21 cellular contexts compared by ENCODE assay signal in genomic region chr6:16535564-16535963, GRCh38.
A peak's percentile ranks its signal among the peaks of the same experiment; 100 is the strongest.
DNase-seq lines count a peak whose midpoint lies in the region; ATAC-seq, FAIRE-seq and TF ChIP-seq lines count a peak whose summit lies in the region.
"Had no signal": no experiment of that assay in that cellular context is flagged by ENCODE, and none has a peak within 500 bp of the region (broad histone marks: within the 10 kb centered on the region; RNA-seq: fewer than 3 reads in every experiment).

No MANE protein-coding gene starts in this region.

- peaks cover 26 to 35% of the 10 kb centered on the region in 2 donors for H3K36me3 Mint-ChIP-seq in stimulated activated naive B cell treated with anti-CD40 and anti-IgM and Interleukin-4, amounts not matched to agents 10 μg/mL and 1 μg/mL and 100 μg/mL, for 72 hours
- peaks cover 4% of the 10 kb centered on the region for H3K36me3 Mint-ChIP-seq in activated naive CD4-positive, alpha-beta T cell treated with anti-CD3 and anti-CD28 coated beads, Interleukin-2, amount 10 ng/mL, durations not matched to agents 7 days and 5 days

- ATAC-seq in esophagus mucosa (peak; percentile 18), HepG2 (no peak)
- ATAC-seq in stimulated activated naive B cell treated with anti-CD40 and anti-IgM and Interleukin-4, amounts not matched to agents 10 μg/mL and 1 μg/mL and 100 μg/mL, for 72 hours (replicated peaks) = peak; percentile 32 to 60
- ATAC-seq: GM12878 had no signal

- H4K20me1 ChIP-seq in HepG2 (ENCODE audit: insufficient read depth, low read length) = no peaks in the 10 kb centered on the region
- H4K20me1 ChIP-seq: BLaER1 had no signal

- no peaks in the 10 kb centered on the region for H3K9me3 ChIP-seq in HepG2 (ENCODE audit: low read length)
- H3K9me3 ChIP-seq: BLaER1, HAP-1 had no signal

- peaks cover 0 to 7% of the 10 kb centered on the region in 2 donors for H3K27me3 Mint-ChIP-seq in stimulated activated naive B cell treated with anti-CD40 and anti-IgM and Interleukin-4, amounts not matched to agents 10 μg/mL and 1 μg/mL and 100 μg/mL, for 72 hours
- no peaks in the 10 kb centered on the region for H3K27me3 Mint-ChIP-seq in activated naive CD4-positive, alpha-beta T cell treated with anti-CD3 and anti-CD28 coated beads, Interleukin-2, amount 10 ng/mL, durations not matched to agents 7 days and 5 days
- H3K27me3 Mint-ChIP-seq: CD4-positive, alpha-beta T cell had no signal

- BruUV-seq in HepG2 (replicated peaks; lab: Mats Ljungman, UMichigan) = no TSS peak

- no peak for FAIRE-seq in HepG2 (lab: Jason Lieb, UNC)
- FAIRE-seq: D721Med, GM12878, GM18507, H54 had no signal

- no peak overlapping the region for H3K27ac Mint-ChIP-seq in stimulated activated naive B cell treated with anti-CD40 and anti-IgM and Interleukin-4, amounts not matched to agents 10 μg/mL and 1 μg/mL and 100 μg/mL, for 72 hours
- no peak overlapping the region for H3K27ac Mint-ChIP-seq in activated naive CD4-positive, alpha-beta T cell treated with anti-CD3 and anti-CD28 coated beads, Interleukin-2, amount 10 ng/mL, durations not matched to agents 7 days and 5 days
- H3K27ac Mint-ChIP-seq: B cell; CD4-positive, alpha-beta T cell had no signal

- H3K4me2 ChIP-seq in HepG2 (ENCODE audit: low read depth, low read length) = no peak overlapping the region
- H3K4me2 ChIP-seq: BLaER1 had no signal

- no peaks in the 10 kb centered on the region for H3K79me2 ChIP-seq in HepG2 (ENCODE audit: insufficient read depth, low read length)

- no peaks in the 10 kb centered on the region for H3K36me3 ChIP-seq in HepG2 (replicated peaks in 1 of 2; ENCODE audit: control insufficient read depth in 1 of 2, insufficient read depth in 2 of 2, low read length in 2 of 2)
- H3K36me3 ChIP-seq: BLaER1, HAP-1 had no signal

- no peak overlapping the region for H3K9ac ChIP-seq in HepG2 (ENCODE audit: insufficient read depth, low read depth, low read length)
- H3K9ac ChIP-seq: BLaER1 had no signal

- no peaks in the 10 kb centered on the region for H3K27me3 ChIP-seq in HepG2 (ENCODE audit: control insufficient read depth in 1 of 2, insufficient read depth in 2 of 2, low read length in 2 of 2)
- H3K27me3 ChIP-seq: BLaER1 had no signal

- no peak for TF ChIP-seq EP300 in HepG2 (IDR thresholded peaks at IDR 0.05; ENCODE audit: low read depth in 2 of 2, low read length in 2 of 2)
- no peak for TF ChIP-seq EP300 in HepG2 (CRISPR knock-in tag; IDR thresholded peaks at IDR 0.05; ENCODE audit: borderline replicate concordance)

- intact Hi-C loops in HepG2 (cut with micrococcal nuclease; ENCODE audit: unreplicated experiment) = loop anchor here (10.0 kb wide), 1 partner anchor 99 kb away; no protein-coding TSS in a partner anchor

- peaks cover 3 to 5% of the 10 kb centered on the region in 2 donors for H3K9me3 Mint-ChIP-seq in stimulated activated naive B cell treated with anti-CD40 and anti-IgM and Interleukin-4, amounts not matched to agents 10 μg/mL and 1 μg/mL and 100 μg/mL, for 72 hours
- H3K9me3 Mint-ChIP-seq in activated naive CD4-positive, alpha-beta T cell treated with anti-CD3 and anti-CD28 coated beads, Interleukin-2, amount 10 ng/mL, durations not matched to agents 7 days and 5 days = no peaks in the 10 kb centered on the region
- H3K9me3 Mint-ChIP-seq: CD4-positive, alpha-beta T cell; CD8-positive, alpha-beta memory T cell had no signal

- POLR2A ChIA-PET in HepG2 (lab: Yijun Ruan, JAX) = no interaction called here

- peaks cover 29 to 53% of the 10 kb centered on the region in 2 donors for H3K4me1 Mint-ChIP-seq in stimulated activated naive B cell treated with anti-CD40 and anti-IgM and Interleukin-4, amounts not matched to agents 10 μg/mL and 1 μg/mL and 100 μg/mL, for 72 hours
- no peaks in the 10 kb centered on the region for H3K4me1 Mint-ChIP-seq in activated naive CD4-positive, alpha-beta T cell treated with anti-CD3 and anti-CD28 coated beads, Interleukin-2, amount 10 ng/mL, durations not matched to agents 7 days and 5 days

- no peak overlapping the region for H3K4me3 ChIP-seq in HepG2 (replicated peaks in 1 of 3; ENCODE audit: insufficient read depth in 1 of 3, low read depth in 2 of 3, low read length in 3 of 3)
- H3K4me3 ChIP-seq in foreskin fibroblast (ENCODE audit: low read depth in 1 of 2, low read length in 2 of 2) = no peak overlapping the region
- H3K4me3 ChIP-seq: BLaER1, GM12878, HAP-1 had no signal

- H3K4me3 Mint-ChIP-seq in stimulated activated naive B cell treated with anti-CD40 and anti-IgM and Interleukin-4, amounts not matched to agents 10 μg/mL and 1 μg/mL and 100 μg/mL, for 72 hours = no peak overlapping the region
- H3K4me3 Mint-ChIP-seq in activated naive CD4-positive, alpha-beta T cell treated with anti-CD3 and anti-CD28 coated beads, Interleukin-2, amount 10 ng/mL, durations not matched to agents 7 days and 5 days = no peak overlapping the region
- H3K4me3 Mint-ChIP-seq: B cell; CD4-positive, alpha-beta T cell; CD8-positive, alpha-beta memory T cell had no signal

- DNase-seq in HepG2 (ENCODE audit: low spot score) (no peak), foreskin fibroblast (no peak), AML-193 (lab: John Stamatoyannopoulos, UW) (no peak)
- DNase-seq in stimulated activated naive B cell treated with anti-CD40 and anti-IgM and Interleukin-4, amounts not matched to agents 10 μg/mL and 1 μg/mL and 100 μg/mL, for 72 hours = no peak
- no peak for DNase-seq in activated naive CD4-positive, alpha-beta T cell treated with anti-CD3 and anti-CD28 coated beads, Interleukin-2, amount 10 ng/mL, durations not matched to agents 7 days and 5 days
- DNase-seq: CD4-positive, alpha-beta T cell; CD8-positive, alpha-beta memory T cell; DMS 273 treated with DMSO at 0.1 percent for 48 hours; DMS79; EL; GDM1; GOT3 had no signal

- in situ Hi-C loops in HepG2 (cut with HindIII; ENCODE audit: extremely low pct_ligation_motif_present, low pct_unique_long_range_greater_than_20kb) = no loop called here

- 90% methylated on average over 5 of the region's 5 CpGs for WGBS in HepG2 (ENCODE audit: low lambda C conversion rate)

- no peak for TF ChIP-seq RAD21 in HepG2 (CRISPR knock-in tag; IDR thresholded peaks at IDR 0.05)

- H2AFZ ChIP-seq in HepG2 (ENCODE audit: low read length) = no peak overlapping the region

- peaks cover 21% of the 10 kb centered on the region for H3K4me1 ChIP-seq in HepG2 (ENCODE audit: insufficient read depth, low read length)
- H3K4me1 ChIP-seq: BLaER1, HAP-1 had no signal

- no peak for TF ChIP-seq POLR2A in HepG2 (IDR thresholded peaks at IDR 0.05; ENCODE audit: insufficient read depth in 1 of 2, low read depth in 2 of 2, low read length in 2 of 2)

- CTCF ChIA-PET in HepG2 (lab: Yijun Ruan, JAX; ENCODE audit: low intra/inter-chr PET ratio, low total read pairs) = no interaction called here
- CTCF ChIA-PET in activated naive CD4-positive, alpha-beta T cell treated with anti-CD3 and anti-CD28 coated beads, Interleukin-2, amount 10 ng/mL, durations not matched to agents 7 days and 5 days (lab: Charles Lee) = no interaction called here

- no peak overlapping the region for H3K27ac ChIP-seq in HepG2 (ENCODE audit: extremely low read length, insufficient read depth, low read length)
- H3K27ac ChIP-seq: BLaER1, C4-2B had no signal

- TF ChIP-seq CTCF in HepG2 (CRISPR knock-in tag; IDR thresholded peaks at IDR 0.05) (no peak), foreskin fibroblast (IDR thresholded peaks at IDR 0.05; ENCODE audit: low read depth, low read length) (no peak)

TF ChIP-seq in HepG2, 621 proteins besides CTCF, POLR2A, EP300 and RAD21:
- TF ChIP-seq ATF7 (IDR thresholded peaks at IDR 0.05) (no peak), ATF7 (CRISPR knock-in tag; IDR thresholded peaks at IDR 0.05) (no peak), HOMEZ (CRISPR knock-in tag; IDR thresholded peaks at IDR 0.05; ENCODE audit: low read depth) (peak; percentile 63; the same call in 1 of the 2 replicates), ZNF780A (CRISPR knock-in tag; IDR thresholded peaks at IDR 0.05) (no peak), ZNF569 (CRISPR knock-in tag; IDR thresholded peaks at IDR 0.05; ENCODE audit: borderline replicate concordance) (no peak), HCFC1 (IDR thresholded peaks at IDR 0.05; ENCODE audit: low read depth, low read length) (no peak), FOSL2 (CRISPR knock-in tag; IDR thresholded peaks at IDR 0.05) (peak; percentile 24; the same call in 1 of the 2 replicates), CREB1 (IDR thresholded peaks at IDR 0.05) (0 out of 2 replicates have a peak, but pooled peaks have one; percentile 19), CREB1 (CRISPR knock-in tag; IDR thresholded peaks at IDR 0.05) (no peak), ZNF7 (CRISPR knock-in tag; IDR thresholded peaks at IDR 0.05) (peak; percentile 46; the same call in 1 of the 2 replicates)
